In genomic region chr20:58659841-58660240, GRCh38 we compare ENCODE assay signal across 14 cellular contexts. TPM values are rescaled to one million over a fixed set of nuclear protein-coding genes. Genes with fewer than 3 reads are reported as not detected.
DNase-seq lines count a peak whose midpoint lies in the region; ATAC-seq and TF ChIP-seq lines count a peak whose summit lies in the region.
"Had no signal": no experiment of that assay in that cellular context is flagged by ENCODE, and none has a peak within 500 bp of the region (broad histone marks: within the 10 kb centered on the region; RNA-seq: fewer than 3 reads in every experiment).

No MANE protein-coding gene starts in this region.

- H3K4me3 Mint-ChIP-seq in CD4-positive, CD25-positive, alpha-beta regulatory T cell, result peak overlapping the region; percentile 85 to 94 (median 86)
- H3K4me3 Mint-ChIP-seq in Calu3 (ENCODE audit: low read depth, unreplicated experiment) (no peak overlapping the region), WTC11 (peak overlapping the region; percentile 6; the same call in 1 of the 2 replicates)
- H3K4me3 Mint-ChIP-seq: stimulated activated naive B cell treated with anti-CD40 and anti-IgM and Interleukin-4, amounts not matched to agents 10 μg/mL and 1 μg/mL and 100 μg/mL, for 72 hours had no signal

- H3K4me3 ChIP-seq in CD4-positive, CD25-positive, alpha-beta regulatory T cell (ENCODE audit: low read depth, low read length), result peak overlapping the region; percentile 90
- no peak overlapping the region for H3K4me3 ChIP-seq in iPS-18a (ENCODE audit: low read length)

- H3K4me1 Mint-ChIP-seq in CD4-positive, CD25-positive, alpha-beta regulatory T cell, result peaks cover 54 to 91% (median 70%) of the 10 kb centered on the region in 4 donors
- H3K4me1 Mint-ChIP-seq in Calu3 (ENCODE audit: low read depth, unreplicated experiment) (peaks cover 29% of the 10 kb centered on the region), WTC11 (peaks cover 90% of the 10 kb centered on the region)

- H3K27me3 Mint-ChIP-seq in CD4-positive, CD25-positive, alpha-beta regulatory T cell, result no peaks in the 10 kb centered on the region
- H3K27me3 Mint-ChIP-seq in Calu3 (ENCODE audit: unreplicated experiment), result no peaks in the 10 kb centered on the region
- H3K27me3 Mint-ChIP-seq in WTC11 (ENCODE audit: low read depth), result no peaks in the 10 kb centered on the region
- H3K27me3 Mint-ChIP-seq: stimulated activated naive B cell treated with anti-CD40 and anti-IgM and Interleukin-4, amounts not matched to agents 10 μg/mL and 1 μg/mL and 100 μg/mL, for 72 hours had no signal

- POLR2A ChIA-PET in WTC11 (lab: Charles Lee), result interaction anchor here (0.9 to 1.4 kb wide), 4 partner anchors 7 to 38 kb away, joined by 3 to 5 read pairs (median 4); partner anchors contain the start of gene STX16

- peak; percentile 62 to 66 for ATAC-seq in CD4-positive, CD25-positive, alpha-beta regulatory T cell (ENCODE audit: low read depth in 2 of 2)
- ATAC-seq in WTC11, result peak; percentile 61
- no peak for ATAC-seq in HG02885 (IDR thresholded peaks at IDR 0.05; ENCODE audit: poor library complexity, unreplicated experiment)
- no peak for ATAC-seq in GM19397 (IDR thresholded peaks at IDR 0.05; ENCODE audit: unreplicated experiment)
- ATAC-seq: stimulated activated naive B cell treated with anti-CD40 and anti-IgM and Interleukin-4, amounts not matched to agents 10 μg/mL and 1 μg/mL and 100 μg/mL, for 72 hours had no signal

- no peaks in the 10 kb centered on the region for H3K9me3 ChIP-seq in CD4-positive, CD25-positive, alpha-beta regulatory T cell (ENCODE audit: control insufficient read depth in 2 of 2, low read length in 2 of 2)
- no peaks in the 10 kb centered on the region for H3K9me3 ChIP-seq in iPS-18a (ENCODE audit: control insufficient read depth, low read depth, low read length)

- H3K27me3 ChIP-seq in CD4-positive, CD25-positive, alpha-beta regulatory T cell (ENCODE audit: control insufficient read depth, insufficient read depth, low read length), result no peaks in the 10 kb centered on the region
- H3K27me3 ChIP-seq in iPS-18a (ENCODE audit: control insufficient read depth, insufficient read depth, low read length), result no peaks in the 10 kb centered on the region

- no TSS peak for BruUV-seq in Calu3 (replicated peaks; lab: Mats Ljungman, UMichigan)

- peak overlapping the region; percentile 94 for H3K27ac ChIP-seq in CD4-positive, CD25-positive, alpha-beta regulatory T cell (ENCODE audit: insufficient read depth, low read length, poor library complexity, severe bottlenecking)
- H3K27ac ChIP-seq in iPS-18a (ENCODE audit: low read length), result peak overlapping the region; percentile 42

- CTCF ChIA-PET in Calu3 (lab: Charles Lee), result interaction anchor here (0.6 to 1.7 kb wide), 5 partner anchors 9 to 375 kb away, joined by 3 to 6 read pairs (median 4); partner anchors contain the start of gene STX16
- CTCF ChIA-PET in WTC11 (lab: Charles Lee), result interaction anchor here (1.0 to 2.8 kb wide), 5 partner anchors 9 to 210 kb away, joined by 4 to 10 read pairs (median 8); partner anchors contain the start of gene STX16

- H3K27ac Mint-ChIP-seq in CD4-positive, CD25-positive, alpha-beta regulatory T cell, result peak overlapping the region; percentile 92 to 100 (median 99)
- H3K27ac Mint-ChIP-seq in Calu3 (ENCODE audit: unreplicated experiment), result peak overlapping the region; percentile 48
- H3K27ac Mint-ChIP-seq in WTC11, result 0 out of 2 replicates have a peak overlapping the region, but pooled peaks have one; percentile 1
- H3K27ac Mint-ChIP-seq: stimulated activated naive B cell treated with anti-CD40 and anti-IgM and Interleukin-4, amounts not matched to agents 10 μg/mL and 1 μg/mL and 100 μg/mL, for 72 hours had no signal

- no peaks in the 10 kb centered on the region for H3K9me3 Mint-ChIP-seq in CD4-positive, CD25-positive, alpha-beta regulatory T cell
- H3K9me3 Mint-ChIP-seq in Calu3 (ENCODE audit: low read depth, unreplicated experiment) (no peaks in the 10 kb centered on the region), WTC11 (no peaks in the 10 kb centered on the region)
- H3K9me3 Mint-ChIP-seq: nephron; stimulated activated naive B cell treated with anti-CD40 and anti-IgM and Interleukin-4, amounts not matched to agents 10 μg/mL and 1 μg/mL and 100 μg/mL, for 72 hours had no signal

- H3K9ac ChIP-seq in iPS-18a (ENCODE audit: low read length), result peak overlapping the region; percentile 37

- peaks cover 4% of the 10 kb centered on the region for H3K36me3 ChIP-seq in CD4-positive, CD25-positive, alpha-beta regulatory T cell (ENCODE audit: control insufficient read depth, insufficient read depth, low read length)
- peaks cover 7% of the 10 kb centered on the region for H3K36me3 ChIP-seq in iPS-18a (ENCODE audit: control insufficient read depth, low read depth, low read length)

- TF ChIP-seq CTCF in Calu3 (IDR thresholded peaks at IDR 0.05; ENCODE audit: unreplicated experiment), result no peak
- TF ChIP-seq CTCF in WTC11 (IDR thresholded peaks at IDR 0.05), result no peak

- intact Hi-C loops in Calu3 (cut with micrococcal nuclease; ENCODE audit: unreplicated experiment), result loop anchor here (5.0 kb wide), 1 partner anchor 223 kb away; no protein-coding TSS in a partner anchor

- H3K4me1 ChIP-seq in CD4-positive, CD25-positive, alpha-beta regulatory T cell (ENCODE audit: control insufficient read depth, insufficient read depth, low read length, poor library complexity, severe bottlenecking), result peaks cover 81% of the 10 kb centered on the region
- H3K4me1 ChIP-seq in iPS-18a (ENCODE audit: control insufficient read depth, low read depth, low read length), result peaks cover 62% of the 10 kb centered on the region

- peaks cover 9% of the 10 kb centered on the region for H3K36me3 Mint-ChIP-seq in CD4-positive, CD25-positive, alpha-beta regulatory T cell
- peaks cover 27% of the 10 kb centered on the region for H3K36me3 Mint-ChIP-seq in Calu3 (ENCODE audit: insufficient read depth, unreplicated experiment)
- H3K36me3 Mint-ChIP-seq in WTC11, result peaks cover 23% of the 10 kb centered on the region

- DNase-seq in CD4-positive, CD25-positive, alpha-beta regulatory T cell, result peak in 1 of 3 donors; percentile 74
- DNase-seq in Calu3 (no peak), WTC11 (ENCODE audit: low spot score) (no peak), NCI-H1048 (lab: John Stamatoyannopoulos, UW) (no peak), medulla oblongata (ENCODE audit: extremely low spot score) (no peak)
- DNase-seq: EL; hypothalamus; NK-92 treated with Interleukin-12 subunit alpha and Interleukin-12 subunit beta, amount 100 ng/mL, for 24 hours; stimulated activated CD4-positive, alpha-beta T cell treated with anti-CD3 and anti-CD28 coated beads, Interleukin-12 subunit alpha, Interleukin-12 subunit beta, amount 100 ng/mL, for 4 hours; stimulated activated naive B cell treated with anti-CD40 and anti-IgM and Interleukin-4, amounts not matched to agents 10 μg/mL and 1 μg/mL and 100 μg/mL, for 72 hours had no signal

TF ChIP-seq in WTC11, 78 proteins besides CTCF, POLR2A, EP300 and RAD21 (continues in another document):
- TF ChIP-seq ESRRA (CRISPR knock-in tag; IDR thresholded peaks at IDR 0.05; ENCODE audit: borderline replicate concordance), result no peak
- TF ChIP-seq ATF1 (CRISPR knock-in tag; IDR thresholded peaks at IDR 0.05), result no peak
- TF ChIP-seq E2F4 (CRISPR knock-in tag; IDR thresholded peaks at IDR 0.05; ENCODE audit: borderline replicate concordance, low read depth), result no peak
- TF ChIP-seq USF2 (CRISPR knock-in tag; IDR thresholded peaks at IDR 0.05), result no peak
- no peak for TF ChIP-seq ZNF121 (CRISPR knock-in tag; IDR thresholded peaks at IDR 0.05)
- TF ChIP-seq ZNF281 (CRISPR knock-in tag; IDR thresholded peaks at IDR 0.05), result no peak
- no peak for TF ChIP-seq NR3C1 (CRISPR knock-in tag; conservative IDR thresholded peaks at IDR 0.05; ENCODE audit: low read depth)

RNA-seq across cellular contexts. Expression of gene STX16, which starts 8.8 kb away (rescaled TPM):
- total RNA-seq in CD4-positive, CD25-positive, alpha-beta regulatory T cell, result 190 TPM
- polyA plus RNA-seq in CD4-positive, CD25-positive, alpha-beta regulatory T cell, result 10 to 100 TPM; 22.8 to 27.5 (median 26.1) TPM
- total RNA-seq in Calu3 (2022), result 86.0 and 99.7 TPM in 2 replicates
- 89.1 to 116 TPM (median 113 TPM) in 3 replicates for total RNA-seq in WTC11 (2021)

RNA-seq across cellular contexts. Expression of gene NPEPL1, which starts 32.8 kb away (rescaled TPM):
- 62.2 TPM for total RNA-seq in CD4-positive, CD25-positive, alpha-beta regulatory T cell
- polyA plus RNA-seq in CD4-positive, CD25-positive, alpha-beta regulatory T cell, result 10 to 100 TPM in 1 of 4 donors, 1 to 10 TPM in 3; 7.7 to 10.7 (median 8.0) TPM
- total RNA-seq in Calu3 (2022) (18.1 and 21.4 TPM in 2 replicates), WTC11 (2021) (35.3 to 39.9 TPM (median 35.8 TPM) in 3 replicates)

Comparison
In these comparisons a context has a peak if more than half of its experiments do, and no peak if none do; other contexts are left out.
1. ATAC-seq: peak in CD4-positive, CD25-positive, alpha-beta regulatory T cell (2 of 2) and WTC11 (single experiment); none in HG02885 (single experiment) and GM19397 (single experiment).
2. H3K27ac Mint-ChIP-seq: peak in every context shown above with its lines; median percentile 99 in CD4-positive, CD25-positive, alpha-beta regulatory T cell; 48 in Calu3; 1 in WTC11.